Comparison of ENCODE assay signal across 1 cellular context in the genomic region with DNA sequence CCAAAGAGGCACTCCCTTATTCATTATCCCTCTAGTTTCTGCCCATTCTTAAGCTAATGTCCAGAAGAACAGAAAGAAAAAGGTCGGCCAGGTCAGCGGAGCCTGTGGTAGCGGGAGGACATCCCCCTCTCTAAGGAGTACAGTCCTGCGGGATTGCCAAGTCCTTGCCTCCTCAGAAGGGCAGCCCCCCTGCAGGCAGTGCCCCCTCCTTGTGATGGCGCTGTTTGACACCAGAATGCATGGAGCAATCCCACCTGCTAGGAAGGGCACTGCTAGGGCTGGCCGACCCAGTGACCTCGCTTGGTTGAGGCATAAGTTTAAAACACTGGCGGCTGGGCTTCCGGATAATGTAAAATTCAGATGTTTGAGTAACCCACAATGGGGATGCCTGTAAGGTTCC.
TF ChIP-seq lines count a peak whose summit lies in the region.

No MANE protein-coding gene starts in this region.

TF ChIP-seq in WTC11, 78 proteins besides CTCF, POLR2A, EP300 and RAD21 (continued from another document):
- TF ChIP-seq, protein P1, sequence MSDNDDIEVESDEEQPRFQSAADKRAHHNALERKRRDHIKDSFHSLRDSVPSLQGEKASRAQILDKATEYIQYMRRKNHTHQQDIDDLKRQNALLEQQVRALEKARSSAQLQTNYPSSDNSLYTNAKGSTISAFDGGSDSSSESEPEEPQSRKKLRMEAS (CRISPR knock-in tag; IDR thresholded peaks at IDR 0.05) = peak; percentile 37; the same call in 1 of the 2 replicates
- TF ChIP-seq ZNF416 (CRISPR knock-in tag; IDR thresholded peaks at IDR 0.05) = no peak
- TF ChIP-seq, protein P2, sequence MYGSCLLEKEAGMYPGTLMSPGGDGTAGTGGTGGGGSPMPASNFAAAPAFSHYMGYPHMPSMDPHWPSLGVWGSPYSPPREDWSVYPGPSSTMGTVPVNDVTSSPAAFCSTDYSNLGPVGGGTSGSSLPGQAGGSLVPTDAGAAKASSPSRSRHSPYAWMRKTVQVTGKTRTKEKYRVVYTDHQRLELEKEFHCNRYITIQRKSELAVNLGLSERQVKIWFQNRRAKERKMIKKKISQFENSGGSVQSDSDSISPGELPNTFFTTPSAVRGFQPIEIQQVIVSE (CRISPR knock-in tag; IDR thresholded peaks at IDR 0.05; ENCODE audit: borderline replicate concordance) = no peak
